In the genomic region with DNA sequence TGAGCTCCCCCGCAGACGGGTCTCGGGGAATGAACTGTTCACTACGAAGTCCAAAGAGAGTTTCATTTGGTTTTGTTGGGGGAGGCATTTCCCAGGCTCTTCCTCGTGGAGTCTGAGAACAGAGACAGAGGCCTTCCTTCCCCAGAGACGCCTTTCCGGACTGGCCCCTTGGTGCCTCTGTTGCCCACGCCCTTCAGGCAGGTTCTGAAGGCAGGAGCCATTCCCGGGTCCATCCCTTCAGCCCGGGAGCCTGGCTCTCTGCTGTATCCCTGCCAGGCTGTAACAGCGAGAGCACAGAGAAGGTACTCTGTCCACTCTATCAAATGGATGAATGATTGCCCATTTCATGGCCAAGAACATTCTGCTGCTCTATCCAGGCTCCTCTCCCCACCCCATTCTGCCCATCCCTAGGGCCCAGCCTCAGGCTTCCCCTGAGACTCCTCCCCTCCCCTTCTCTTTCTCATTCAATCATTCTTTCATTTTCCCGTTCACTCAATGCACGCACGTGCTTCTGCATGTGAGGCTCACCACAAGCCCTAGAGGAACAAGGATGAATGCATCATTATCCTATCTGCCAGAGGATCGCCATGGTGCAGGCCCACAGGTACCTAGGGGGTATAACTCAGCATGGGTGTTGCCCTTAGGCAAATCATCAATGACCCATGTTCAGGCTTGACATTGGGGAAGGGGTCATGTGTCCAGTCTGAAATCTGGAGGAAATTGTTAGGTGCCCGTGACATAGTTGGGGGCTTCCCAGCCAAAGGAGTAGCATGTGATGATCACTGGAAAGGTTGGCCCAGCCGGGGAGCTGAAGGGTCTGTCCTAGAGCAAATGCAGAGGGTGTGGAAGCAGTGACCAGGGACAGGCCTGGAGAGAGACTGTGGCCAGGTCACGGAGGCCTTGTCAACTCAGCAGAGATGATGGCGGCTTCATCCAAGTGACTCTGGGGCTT, we compare ENCODE assay signal across 26 cellular contexts.
DNase-seq lines count a peak whose midpoint lies in the region; ATAC-seq, FAIRE-seq and TF ChIP-seq lines count a peak whose summit lies in the region.
"Had no signal": no experiment of that assay in that cellular context is flagged by ENCODE, and none has a peak within 500 bp of the region (broad histone marks: within the 10 kb centered on the region; RNA-seq: fewer than 3 reads in every experiment).

No MANE protein-coding gene starts in this region.

- CTCF ChIA-PET in A549 (lab: Yijun Ruan, JAX), result interaction anchor here (1.0 to 15.9 kb wide), 15 partner anchors 13 to 1792 kb away, joined by 3 to 298 read pairs (median 7); no protein-coding TSS in a partner anchor

- no peak overlapping the region for H3K27ac Mint-ChIP-seq in CD14-positive monocyte
- H3K27ac Mint-ChIP-seq: B cell; CD8-positive, alpha-beta memory T cell; IgD-negative memory B cell had no signal

- no peaks in the 10 kb centered on the region for H3K9me3 ChIP-seq in A549
- H3K9me3 ChIP-seq: SJSA1 had no signal

- POLR2A ChIA-PET in A549 (lab: Yijun Ruan, JAX), result no interaction called here

- intact Hi-C loops in CD14-positive monocyte (cut with micrococcal nuclease), result no loop called here
- intact Hi-C loops in sciatic nerve (cut with DNase I), result no loop called here

- H3K27ac ChIP-seq in A549, result no peak overlapping the region
- H3K27ac ChIP-seq: C4-2B, KMS-11, SJSA1 had no signal

- DNase-seq in A549 (ENCODE audit: low read depth in 1 of 2, low spot score in 1 of 2) (no peak), CD14-positive monocyte (ENCODE audit: low spot score) (peak; percentile 30), foreskin melanocyte (peak; percentile 67), sciatic nerve (ENCODE audit: low spot score) (no peak), erythroblast (lab: John Stamatoyannopoulos, UW) (no peak)
- DNase-seq in central memory CD4-positive, alpha-beta T cell, result no peak
- DNase-seq: Calu3; CD8-positive, alpha-beta memory T cell; GF-D8; NCI-H1048; NCI-H1417; NCI-H1694; NCI-H2029 treated with DMSO at 0.1 percent for 48 hours; NCI-H446 treated with DMSO at 0.1 percent for 48 hours; NCI-H526; NK-92 treated with Interleukin-12 subunit alpha and Interleukin-12 subunit beta, amount 100 ng/mL, for 24 hours; PC-3 had no signal

- WGBS in A549 (ENCODE audit: missing lambda C conversion rate), result 33% methylated on average over 19 of the region's 19 CpGs

- no peak overlapping the region for H3K4me3 Mint-ChIP-seq in CD14-positive monocyte
- H3K4me3 Mint-ChIP-seq: B cell; CD8-positive, alpha-beta memory T cell; IgD-negative memory B cell had no signal

- H3K36me3 Mint-ChIP-seq in CD14-positive monocyte, result no peaks in the 10 kb centered on the region
- H3K36me3 Mint-ChIP-seq: CD8-positive, alpha-beta memory T cell; IgD-negative memory B cell had no signal

- no peak for TF ChIP-seq RAD21 in A549 (conservative IDR thresholded peaks at IDR 0.05 in 1 of 2, IDR thresholded peaks at IDR 0.05 in 1 of 2)

- TF ChIP-seq POLR2A in A549 (IDR thresholded peaks at IDR 0.05; ENCODE audit: low read length), result no peak
- TF ChIP-seq POLR2A in erythroblast (IDR thresholded peaks at IDR 0.05; ENCODE audit: low read length), result no peak

- TF ChIP-seq EP300 in A549 (IDR thresholded peaks at IDR 0.05), result no peak

- no peak overlapping the region for H3K4me2 ChIP-seq in A549
- H3K4me2 ChIP-seq: KMS-11 had no signal

- FAIRE-seq in A549 (lab: Jason Lieb, UNC), result peak; percentile 23
- FAIRE-seq: GM12892, GM19239 had no signal

- TF ChIP-seq CTCF in A549 (IDR thresholded peaks at IDR 0.05) (no peak), CD14-positive monocyte (IDR thresholded peaks at IDR 0.05) (no peak)

- peaks cover 8% of the 10 kb centered on the region; the same call in 1 of the 3 replicates for H3K4me1 ChIP-seq in A549

- H3K4me1 Mint-ChIP-seq in CD14-positive monocyte, result no peaks in the 10 kb centered on the region
- H3K4me1 Mint-ChIP-seq: B cell; CD8-positive, alpha-beta memory T cell; IgD-negative memory B cell had no signal

- H3K4me3 ChIP-seq in A549, result no peak overlapping the region
- H3K4me3 ChIP-seq: SJSA1 had no signal

- peaks cover 6 to 19% (median 12%) of the 10 kb centered on the region in 3 donors for H3K27me3 Mint-ChIP-seq in CD14-positive monocyte (ENCODE audit: low read depth in 3 of 3)

- ATAC-seq in A549, result no peak
- peak; percentile 16 for ATAC-seq in sciatic nerve
- ATAC-seq in HG02623 (IDR thresholded peaks at IDR 0.05; ENCODE audit: unreplicated experiment), result no peak
- ATAC-seq: HCT116, PC-3 had no signal

- H3K9me3 Mint-ChIP-seq in CD14-positive monocyte, result no peaks in the 10 kb centered on the region

TF ChIP-seq in A549, 52 proteins besides CTCF, POLR2A, EP300 and RAD21:
- no peak for TF ChIP-seq NFE2L2 (conservative IDR thresholded peaks at IDR 0.05; ENCODE audit: low read length)
- TF ChIP-seq CHD4 (IDR thresholded peaks at IDR 0.05; ENCODE audit: borderline replicate concordance), result no peak
- no peak for TF ChIP-seq CEBPB (IDR thresholded peaks at IDR 0.05)
- no peak for TF ChIP-seq HOXB13 (CRISPR knock-in tag; IDR thresholded peaks at IDR 0.05; ENCODE audit: low read depth)
- no peak for TF ChIP-seq MAZ (IDR thresholded peaks at IDR 0.05; ENCODE audit: borderline replicate concordance, low read depth, low read length)
- no peak for TF ChIP-seq SREBF2 (IDR thresholded peaks at IDR 0.05)
- TF ChIP-seq SMC3 (IDR thresholded peaks at IDR 0.05), result no peak
- TF ChIP-seq, protein P1, sequence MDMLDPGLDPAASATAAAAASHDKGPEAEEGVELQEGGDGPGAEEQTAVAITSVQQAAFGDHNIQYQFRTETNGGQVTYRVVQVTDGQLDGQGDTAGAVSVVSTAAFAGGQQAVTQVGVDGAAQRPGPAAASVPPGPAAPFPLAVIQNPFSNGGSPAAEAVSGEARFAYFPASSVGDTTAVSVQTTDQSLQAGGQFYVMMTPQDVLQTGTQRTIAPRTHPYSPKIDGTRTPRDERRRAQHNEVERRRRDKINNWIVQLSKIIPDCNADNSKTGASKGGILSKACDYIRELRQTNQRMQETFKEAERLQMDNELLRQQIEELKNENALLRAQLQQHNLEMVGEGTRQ (IDR thresholded peaks at IDR 0.05), result no peak
- no peak for TF ChIP-seq HOXA7 (CRISPR knock-in tag; IDR thresholded peaks at IDR 0.05)
- no peak for TF ChIP-seq RFX5 (IDR thresholded peaks at IDR 0.05)
- TF ChIP-seq, protein P2, sequence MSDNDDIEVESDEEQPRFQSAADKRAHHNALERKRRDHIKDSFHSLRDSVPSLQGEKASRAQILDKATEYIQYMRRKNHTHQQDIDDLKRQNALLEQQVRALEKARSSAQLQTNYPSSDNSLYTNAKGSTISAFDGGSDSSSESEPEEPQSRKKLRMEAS (IDR thresholded peaks at IDR 0.05), result no peak
- TF ChIP-seq, protein P3, sequence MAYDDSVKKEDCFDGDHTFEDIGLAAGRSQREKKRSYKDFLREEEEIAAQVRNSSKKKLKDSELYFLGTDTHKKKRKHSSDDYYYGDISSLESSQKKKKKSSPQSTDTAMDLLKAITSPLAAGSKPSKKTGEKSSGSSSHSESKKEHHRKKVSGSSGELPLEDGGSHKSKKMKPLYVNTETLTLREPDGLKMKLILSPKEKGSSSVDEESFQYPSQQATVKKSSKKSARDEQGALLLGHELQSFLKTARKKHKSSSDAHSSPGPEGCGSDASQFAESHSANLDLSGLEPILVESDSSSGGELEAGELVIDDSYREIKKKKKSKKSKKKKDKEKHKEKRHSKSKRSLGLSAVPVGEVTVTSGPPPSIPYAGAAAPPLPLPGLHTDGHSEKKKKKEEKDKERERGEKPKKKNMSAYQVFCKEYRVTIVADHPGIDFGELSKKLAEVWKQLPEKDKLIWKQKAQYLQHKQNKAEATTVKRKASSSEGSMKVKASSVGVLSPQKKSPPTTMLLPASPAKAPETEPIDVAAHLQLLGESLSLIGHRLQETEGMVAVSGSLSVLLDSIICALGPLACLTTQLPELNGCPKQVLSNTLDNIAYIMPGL (CRISPR knock-in tag; IDR thresholded peaks at IDR 0.05; ENCODE audit: borderline replicate concordance), result no peak
- TF ChIP-seq NPAS2 (CRISPR knock-in tag; IDR thresholded peaks at IDR 0.05; ENCODE audit: borderline replicate concordance), result no peak
- no peak for TF ChIP-seq TP53 (CRISPR knock-in tag; IDR thresholded peaks at IDR 0.05)

Comparison
In these comparisons a context has a peak if more than half of its experiments do, and no peak if none do; other contexts are left out.
1. DNase-seq: peak in CD14-positive monocyte (single experiment) and foreskin melanocyte (single experiment); none in A549 (0 of 2), sciatic nerve (single experiment), central memory CD4-positive, alpha-beta T cell (single experiment) and erythroblast (0 of 2).